ENCODE assay signal across 8 cellular contexts in the genomic region with DNA sequence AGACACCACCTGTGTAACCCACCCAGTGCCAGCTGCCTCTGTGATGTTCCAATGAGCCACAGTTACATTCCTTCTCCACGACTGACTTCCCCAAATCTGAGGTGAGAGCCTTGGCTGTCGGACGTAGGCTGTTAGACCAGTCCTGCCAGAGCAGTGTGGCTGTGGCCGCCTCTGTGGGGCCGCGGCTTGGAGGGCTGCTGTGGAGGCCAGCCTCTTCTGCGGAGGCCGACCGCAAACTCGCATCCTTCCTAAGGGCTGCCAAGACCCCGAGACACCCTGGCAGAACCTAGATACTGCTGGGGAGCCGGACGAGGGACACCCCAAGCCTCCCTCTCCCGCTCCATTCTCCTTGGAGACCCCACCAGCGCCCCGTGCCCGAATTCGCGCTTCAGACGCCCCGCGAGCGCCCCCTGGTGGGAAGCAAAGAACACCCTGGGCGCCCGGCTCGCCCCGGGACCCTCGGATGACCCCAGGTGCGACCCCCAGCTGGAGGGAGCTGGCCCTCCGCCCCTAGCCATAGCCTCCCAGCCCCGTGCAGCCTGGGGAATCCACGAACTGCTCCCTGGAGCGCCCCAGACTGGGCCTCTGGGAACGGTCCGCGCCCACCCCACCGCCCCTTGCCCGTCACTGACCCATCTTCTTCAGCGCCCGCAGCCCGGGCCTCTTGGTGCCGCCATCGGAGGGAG. TPM values are rescaled to one million over a fixed set of nuclear protein-coding genes. Genes with fewer than 3 reads are reported as not detected.
A peak's percentile ranks its signal among the peaks of the same experiment; 100 is the strongest.
DNase-seq lines count a peak whose midpoint lies in the region; ATAC-seq and TF ChIP-seq lines count a peak whose summit lies in the region.

No MANE protein-coding gene starts in this region.

- in situ Hi-C loops in KBM-7 (cut with MboI; ENCODE audit: low pct_unique_long_range_greater_than_20kb, low sequenced_read_pairs), result no loop called here

- DNase-seq in D341Med (ENCODE audit: low spot score) (peak; percentile 86), KBM-7 (peak; percentile 55), esophagus muscularis mucosa (ENCODE audit: extremely low spot score) (no peak), uterus (peak; percentile 63 to 67)
- peak; percentile 63 for DNase-seq in activated CD8-positive, alpha-beta memory T cell treated with anti-CD3 and anti-CD28 coated beads, Interleukin-2, amount 10 ng/mL, durations not matched to agents 7 days and 5 days

- no peaks in the 10 kb centered on the region for H3K9me3 Mint-ChIP-seq in activated CD8-positive, alpha-beta memory T cell treated with anti-CD3 and anti-CD28 coated beads, Interleukin-2, amount 10 ng/mL, durations not matched to agents 7 days and 5 days (ENCODE audit: low read depth)
- peaks cover 2% of the 10 kb centered on the region for H3K9me3 Mint-ChIP-seq in nephron

- peaks cover 9% of the 10 kb centered on the region for H3K27me3 Mint-ChIP-seq in activated CD8-positive, alpha-beta memory T cell treated with anti-CD3 and anti-CD28 coated beads, Interleukin-2, amount 10 ng/mL, durations not matched to agents 7 days and 5 days
- H3K27me3 Mint-ChIP-seq in nephron (ENCODE audit: low read depth), result no peaks in the 10 kb centered on the region

- TF ChIP-seq EP300 in esophagus muscularis mucosa (IDR thresholded peaks at IDR 0.05), result no peak

- H3K4me3 Mint-ChIP-seq in activated CD8-positive, alpha-beta memory T cell treated with anti-CD3 and anti-CD28 coated beads, Interleukin-2, amount 10 ng/mL, durations not matched to agents 7 days and 5 days, result peak overlapping the region; percentile 33
- H3K4me3 Mint-ChIP-seq in nephron, result peak overlapping the region; percentile 65 to 85 (median 78)

- intact Hi-C loops in esophagus muscularis mucosa (cut with DNase I), result loop anchor here (5.0 kb wide), 4 partner anchors 34 to 354 kb away; no protein-coding TSS in a partner anchor
- intact Hi-C loops in uterus (cut with DNase I; ENCODE audit: low total_unique reads), result no loop called here

- no peaks in the 10 kb centered on the region for H3K36me3 ChIP-seq in esophagus muscularis mucosa
- H3K36me3 ChIP-seq in uterus, result no peaks in the 10 kb centered on the region

- H3K4me1 ChIP-seq in esophagus muscularis mucosa (peaks cover 59 to 79% (median 69%) of the 10 kb centered on the region in 4 donors), uterus (peaks cover 13 to 20% of the 10 kb centered on the region in 2 donors)

- no peaks in the 10 kb centered on the region for H3K36me3 Mint-ChIP-seq in activated CD8-positive, alpha-beta memory T cell treated with anti-CD3 and anti-CD28 coated beads, Interleukin-2, amount 10 ng/mL, durations not matched to agents 7 days and 5 days
- no peaks in the 10 kb centered on the region for H3K36me3 Mint-ChIP-seq in nephron (ENCODE audit: low read depth)

- 16% methylated on average over 5 of the region's 43 CpGs for WGBS in esophagus muscularis mucosa

- TF ChIP-seq POLR2A in esophagus muscularis mucosa (IDR thresholded peaks at IDR 0.05; ENCODE audit: low read depth), result no peak
- TF ChIP-seq POLR2A in uterus (IDR thresholded peaks at IDR 0.05), result no peak

- peak overlapping the region; percentile 87 to 97 (median 88) for H3K4me3 ChIP-seq in esophagus muscularis mucosa
- peak overlapping the region; percentile 89 to 99 for H3K4me3 ChIP-seq in uterus

- peak; percentile 0 for ATAC-seq in activated CD8-positive, alpha-beta memory T cell treated with anti-CD3 and anti-CD28 coated beads, Interleukin-2, amount 10 ng/mL, durations not matched to agents 7 days and 5 days
- ATAC-seq in GM21717 (IDR thresholded peaks at IDR 0.05; ENCODE audit: unreplicated experiment), result no peak
- ATAC-seq in GM19035 (IDR thresholded peaks at IDR 0.05; ENCODE audit: unreplicated experiment), result no peak

- H3K27me3 ChIP-seq in esophagus muscularis mucosa (no peaks in the 10 kb centered on the region), uterus (no peaks in the 10 kb centered on the region)

- no peak overlapping the region for H3K27ac Mint-ChIP-seq in activated CD8-positive, alpha-beta memory T cell treated with anti-CD3 and anti-CD28 coated beads, Interleukin-2, amount 10 ng/mL, durations not matched to agents 7 days and 5 days
- H3K27ac Mint-ChIP-seq in nephron, result peak overlapping the region; percentile 28 to 59 (median 38)

- CTCF ChIA-PET in activated CD8-positive, alpha-beta memory T cell treated with anti-CD3 and anti-CD28 coated beads, Interleukin-2, amount 10 ng/mL, durations not matched to agents 7 days and 5 days (lab: Charles Lee), result interaction anchor here (1.0 to 11.4 kb wide), 8 partner anchors 16 to 355 kb away, joined by 3 to 583 read pairs (median 4); a partner anchor contains a TSS

- no peaks in the 10 kb centered on the region for H3K9me3 ChIP-seq in esophagus muscularis mucosa
- no peaks in the 10 kb centered on the region for H3K9me3 ChIP-seq in uterus

- H3K27ac ChIP-seq in esophagus muscularis mucosa (replicated peaks in 1 of 4), result peak overlapping the region; percentile 97 to 99 (median 98)
- H3K27ac ChIP-seq in uterus, result peak overlapping the region; percentile 97 to 99

- H3K4me1 Mint-ChIP-seq in activated CD8-positive, alpha-beta memory T cell treated with anti-CD3 and anti-CD28 coated beads, Interleukin-2, amount 10 ng/mL, durations not matched to agents 7 days and 5 days, result peaks cover 19% of the 10 kb centered on the region
- H3K4me1 Mint-ChIP-seq in nephron, result peaks cover 35% of the 10 kb centered on the region

- TF ChIP-seq CTCF in esophagus muscularis mucosa (IDR thresholded peaks at IDR 0.05), result peak; percentile 81 to 90 (median 89)
- TF ChIP-seq CTCF in nephron (IDR thresholded peaks at IDR 0.05; ENCODE audit: unreplicated experiment in 3 of 3), result peak; percentile 92 to 99 (median 97)
- TF ChIP-seq CTCF in uterus (IDR thresholded peaks at IDR 0.05), result peak; percentile 70 to 87 (median 76)

RNA-seq across cellular contexts. Expression of a gene that starts 0.6 kb away (rescaled TPM):
- 1 to 10 TPM; 2.6 to 5.2 TPM for total RNA-seq in activated CD8-positive, alpha-beta memory T cell treated with anti-CD3 and anti-CD28 coated beads, Interleukin-2, amount 10 ng/mL, durations not matched to agents 7 days and 5 days
- 100 to 1,000 TPM in 2 of 4 donors, 10 to 100 TPM in 2; 49.4 to 154 (median 106) TPM for total RNA-seq in esophagus muscularis mucosa
- total RNA-seq in uterus, result 10 to 100 TPM in 2 of 4 donors, 1 to 10 TPM in 2; 1.5 to 90.8 (median 8.9) TPM

RNA-seq across cellular contexts. Expression of a gene that starts 3.7 kb away (rescaled TPM):
- total RNA-seq in activated CD8-positive, alpha-beta memory T cell treated with anti-CD3 and anti-CD28 coated beads, Interleukin-2, amount 10 ng/mL, durations not matched to agents 7 days and 5 days, result 10 to 100 TPM; 14.9 to 20.6 TPM
- 10 to 100 TPM; 20.9 to 34.8 (median 23.5) TPM for total RNA-seq in esophagus muscularis mucosa
- 10 to 100 TPM in 3 of 4 donors, 1 to 10 TPM in 1; 7.8 to 37.7 (median 26.1) TPM for total RNA-seq in uterus

RNA-seq across cellular contexts. Expression of a gene that starts 16.5 kb away (rescaled TPM):
- 10 to 100 TPM; 40.2 to 42.4 TPM for total RNA-seq in activated CD8-positive, alpha-beta memory T cell treated with anti-CD3 and anti-CD28 coated beads, Interleukin-2, amount 10 ng/mL, durations not matched to agents 7 days and 5 days
- total RNA-seq in esophagus muscularis mucosa (10 to 100 TPM; 32.1 to 58.2 (median 45.3) TPM), uterus (10 to 100 TPM; 23.8 to 60.6 (median 26.7) TPM)

RNA-seq across cellular contexts. Expression of a gene that starts 29.9 kb away (rescaled TPM):
- total RNA-seq in activated CD8-positive, alpha-beta memory T cell treated with anti-CD3 and anti-CD28 coated beads, Interleukin-2, amount 10 ng/mL, durations not matched to agents 7 days and 5 days, result 1 to 10 TPM; 6.9 to 7.5 TPM
- total RNA-seq in esophagus muscularis mucosa (1 to 10 TPM; 4.0 to 8.4 (median 7.0) TPM), uterus (10 to 100 TPM in 1 of 4 donors, 1 to 10 TPM in 2, not detected in 1; 3.0 to 11.6 (median 7.6) TPM)
